In the genomic region with DNA sequence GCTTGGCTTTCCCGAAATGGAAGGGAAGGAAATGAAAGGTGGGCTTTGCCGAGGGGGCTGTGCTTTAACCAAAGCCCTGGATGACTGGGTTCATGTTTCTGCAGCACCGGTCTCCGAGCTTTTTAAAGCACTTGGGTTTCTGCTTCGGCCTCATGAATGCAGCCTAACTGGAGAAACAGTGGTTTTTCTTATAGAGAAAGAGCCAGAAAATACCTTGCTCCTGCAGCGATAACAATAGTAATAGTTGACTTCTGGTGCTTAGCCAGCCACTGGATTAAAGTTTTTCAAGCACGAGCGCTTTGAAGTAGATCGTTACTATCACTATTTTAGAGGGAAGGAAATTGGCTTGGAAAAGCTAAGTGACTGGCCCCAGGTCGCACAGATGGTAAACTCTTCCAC, we compare ENCODE assay signal across 8 cellular contexts. TPM values are rescaled to one million over a fixed set of nuclear protein-coding genes. Genes with fewer than 3 reads are reported as not detected.
DNase-seq lines count a peak whose midpoint lies in the region; ATAC-seq and TF ChIP-seq lines count a peak whose summit lies in the region.

No MANE protein-coding gene starts in this region.

- H3K27me3 ChIP-seq in BLaER1: no peaks in the 10 kb centered on the region

- no peaks in the 10 kb centered on the region for H3K9me3 Mint-ChIP-seq in dendritic cell treated with granulocyte-macrophage colony-stimulating factor and Interleukin-4, amounts not matched to agents 40 ng/mL and 50 ng/mL, for 4 days
- no peaks in the 10 kb centered on the region for H3K9me3 Mint-ChIP-seq in natural killer cell
- H3K9me3 Mint-ChIP-seq in activated naive CD4-positive, alpha-beta T cell treated with anti-CD3 and anti-CD28 coated beads, Interleukin-2, amount 50 U/mL, for 72 hours: no peaks in the 10 kb centered on the region

- H3K4me2 ChIP-seq in BLaER1: peak overlapping the region; percentile 84

- no peaks in the 10 kb centered on the region for H3K27me3 Mint-ChIP-seq in dendritic cell treated with granulocyte-macrophage colony-stimulating factor and Interleukin-4, amounts not matched to agents 40 ng/mL and 50 ng/mL, for 4 days
- peaks cover 0 to 6% of the 10 kb centered on the region in 2 donors for H3K27me3 Mint-ChIP-seq in natural killer cell (ENCODE audit: low read depth in 2 of 2)

- H3K9ac ChIP-seq in BLaER1: peak overlapping the region; percentile 93

- H3K27ac ChIP-seq in BLaER1: peak overlapping the region; percentile 92

- ATAC-seq in GM21390 (IDR thresholded peaks at IDR 0.05; ENCODE audit: unreplicated experiment): peak; percentile 9
- ATAC-seq in natural killer cell: peak in 1 of 3 donors; percentile 3
- no peak for ATAC-seq in activated naive CD4-positive, alpha-beta T cell treated with anti-CD3 and anti-CD28 coated beads, Interleukin-2, amount 50 U/mL, for 72 hours

- H3K4me3 Mint-ChIP-seq in dendritic cell treated with granulocyte-macrophage colony-stimulating factor and Interleukin-4, amounts not matched to agents 40 ng/mL and 50 ng/mL, for 4 days: peak overlapping the region; percentile 95
- H3K4me3 Mint-ChIP-seq in natural killer cell: peak overlapping the region; percentile 88

- TF ChIP-seq CTCF in natural killer cell (IDR thresholded peaks at IDR 0.05): no peak

- DNase-seq in NCI-H526 treated with DMSO at 0.1 percent for 48 hours (lab: John Stamatoyannopoulos, UW) (peak; percentile 81), natural killer cell (no peak), NCI-H187 treated with DMSO at 0.1 percent for 48 hours (lab: John Stamatoyannopoulos, UW) (no peak), H4 (ENCODE audit: low spot score) (no peak)
- DNase-seq in activated naive CD4-positive, alpha-beta T cell treated with anti-CD3 and anti-CD28 coated beads, Interleukin-2, amount 50 U/mL, for 72 hours (ENCODE audit: low spot score in 2 of 2): no peak

- H3K36me3 Mint-ChIP-seq in dendritic cell treated with granulocyte-macrophage colony-stimulating factor and Interleukin-4, amounts not matched to agents 40 ng/mL and 50 ng/mL, for 4 days (ENCODE audit: low read depth): peaks cover 20% of the 10 kb centered on the region
- H3K36me3 Mint-ChIP-seq in natural killer cell: no peaks in the 10 kb centered on the region
- peaks cover 0 to 4% of the 10 kb centered on the region in 2 donors for H3K36me3 Mint-ChIP-seq in activated naive CD4-positive, alpha-beta T cell treated with anti-CD3 and anti-CD28 coated beads, Interleukin-2, amount 50 U/mL, for 72 hours

- peaks cover 27% of the 10 kb centered on the region; the same call in 1 of the 2 replicates for H4K20me1 ChIP-seq in BLaER1

- intact Hi-C loops in dendritic cell treated with granulocyte-macrophage colony-stimulating factor and Interleukin-4, amounts not matched to agents 40 ng/mL and 50 ng/mL, for 4 days (cut with micrococcal nuclease): loop anchor here (1.0 to 10.0 kb wide), 3 partner anchors 34 to 64 kb away; no protein-coding TSS in a partner anchor
- intact Hi-C loops in natural killer cell (cut with micrococcal nuclease): loop anchor here (10.0 kb wide), 1 partner anchor 96 kb away; the partner anchor contains the start of gene ATG4C

- no peaks in the 10 kb centered on the region for H3K9me3 ChIP-seq in BLaER1

- peak overlapping the region; percentile 88 for H3K27ac Mint-ChIP-seq in dendritic cell treated with granulocyte-macrophage colony-stimulating factor and Interleukin-4, amounts not matched to agents 40 ng/mL and 50 ng/mL, for 4 days
- peak overlapping the region in 1 of 2 donors; percentile 81 for H3K27ac Mint-ChIP-seq in natural killer cell
- peak overlapping the region in 1 of 2 donors; percentile 76 for H3K27ac Mint-ChIP-seq in activated naive CD4-positive, alpha-beta T cell treated with anti-CD3 and anti-CD28 coated beads, Interleukin-2, amount 50 U/mL, for 72 hours

- peak overlapping the region; percentile 94 for H3K4me3 ChIP-seq in BLaER1

- peaks cover 65% of the 10 kb centered on the region for H3K4me1 Mint-ChIP-seq in dendritic cell treated with granulocyte-macrophage colony-stimulating factor and Interleukin-4, amounts not matched to agents 40 ng/mL and 50 ng/mL, for 4 days (ENCODE audit: low read depth)
- peaks cover 0 to 12% of the 10 kb centered on the region in 2 donors for H3K4me1 Mint-ChIP-seq in natural killer cell

- H3K36me3 ChIP-seq in BLaER1: peaks cover 4% of the 10 kb centered on the region

- H3K4me1 ChIP-seq in BLaER1: peaks cover 38% of the 10 kb centered on the region

RNA-seq across cellular contexts. Expression of gene DOCK7, which starts 0.5 kb away (rescaled TPM):
- total RNA-seq in natural killer cell: 10 to 100 TPM in 1 of 3 donors, 1 to 10 TPM in 2; 4.3 to 13.1 (median 6.0) TPM
- 35.8 and 42.4 TPM in 2 replicates for total RNA-seq in H4 (2014; rRNA removed; shearing (Covaris generic))
- total RNA-seq in activated naive CD4-positive, alpha-beta T cell treated with anti-CD3 and anti-CD28 coated beads, Interleukin-2, amount 50 U/mL, for 72 hours: 10 to 100 TPM in 1 of 2 donors, 1 to 10 TPM in 1; 8.3 to 20.2 TPM
